In the genomic region with DNA sequence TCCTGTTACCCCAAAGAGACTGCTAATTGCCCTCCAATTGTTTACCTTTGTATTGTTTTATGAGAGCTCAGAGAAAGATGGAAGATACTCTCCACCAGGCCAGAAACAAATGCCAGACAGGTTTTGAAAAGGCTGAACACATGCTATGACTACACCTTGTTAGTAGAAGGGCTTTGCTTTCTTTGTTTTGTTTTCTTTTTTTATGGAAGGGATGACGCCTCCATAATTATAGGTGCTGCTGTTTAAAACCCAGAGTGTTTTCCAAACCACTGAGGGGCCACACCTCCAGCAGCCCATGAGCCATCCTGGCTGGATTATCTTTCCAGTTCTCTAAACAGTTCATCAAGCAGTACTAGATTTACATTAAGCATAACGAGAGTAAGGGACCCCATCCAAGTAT, we compare ENCODE assay signal across 19 cellular contexts. TPM values are rescaled to one million over a fixed set of nuclear protein-coding genes. Genes with fewer than 3 reads are reported as not detected.
A peak's percentile ranks its signal among the peaks of the same experiment; 100 is the strongest.
DNase-seq lines count a peak whose midpoint lies in the region; ATAC-seq and TF ChIP-seq lines count a peak whose summit lies in the region.
"Had no signal": no experiment of that assay in that cellular context is flagged by ENCODE, and none has a peak within 500 bp of the region (broad histone marks: within the 10 kb centered on the region; RNA-seq: fewer than 3 reads in every experiment).

No MANE protein-coding gene starts in this region.

- 83% methylated on average over 2 of the region's 2 CpGs for WGBS in smooth muscle cell (ENCODE audit: low lambda C conversion rate)

- H3K27ac Mint-ChIP-seq in MCF 10A (ENCODE audit: low read depth, unreplicated experiment) = no peak overlapping the region

- H3K27ac ChIP-seq in breast epithelium (peak overlapping the region; percentile 13 to 33), smooth muscle cell (ENCODE audit: low read depth) (peak overlapping the region; percentile 66)
- H3K27ac ChIP-seq: Peyer's patch, SJSA1 had no signal

- no peaks in the 10 kb centered on the region for H3K9me3 Mint-ChIP-seq in MCF 10A (ENCODE audit: unreplicated experiment)
- H3K9me3 Mint-ChIP-seq: CD4-positive, CD25-positive, alpha-beta regulatory T cell had no signal

- H3K9me3 ChIP-seq in breast epithelium (no peaks in the 10 kb centered on the region), smooth muscle cell (replicated peaks; ENCODE audit: low read depth) (no peaks in the 10 kb centered on the region)
- H3K9me3 ChIP-seq: MG63, Peyer's patch, SJSA1 had no signal

- H3K27me3 ChIP-seq in breast epithelium (no peaks in the 10 kb centered on the region), smooth muscle cell (ENCODE audit: low read depth) (no peaks in the 10 kb centered on the region)
- H3K27me3 ChIP-seq: MG63, Peyer's patch, SJSA1 had no signal

- H3K4me1 ChIP-seq in breast epithelium = no peaks in the 10 kb centered on the region
- peaks cover 16% of the 10 kb centered on the region for H3K4me1 ChIP-seq in smooth muscle cell (ENCODE audit: low read depth)
- H3K4me1 ChIP-seq: Peyer's patch had no signal

- no peak for ATAC-seq in GM21515 (IDR thresholded peaks at IDR 0.05; ENCODE audit: unreplicated experiment)
- ATAC-seq: GM12878 had no signal

- H3K27me3 Mint-ChIP-seq in MCF 10A (ENCODE audit: insufficient read depth, unreplicated experiment) = no peaks in the 10 kb centered on the region
- H3K27me3 Mint-ChIP-seq: CD4-positive, CD25-positive, alpha-beta regulatory T cell had no signal

- H3K36me3 ChIP-seq in breast epithelium = no peaks in the 10 kb centered on the region
- H3K36me3 ChIP-seq in smooth muscle cell (ENCODE audit: low read depth) = no peaks in the 10 kb centered on the region
- H3K36me3 ChIP-seq: MG63, Peyer's patch, SJSA1 had no signal

- no peak overlapping the region for H2AFZ ChIP-seq in smooth muscle cell (ENCODE audit: low read depth)

- H3F3A ChIP-seq in smooth muscle cell (ENCODE audit: low read depth) = peaks cover 4% of the 10 kb centered on the region

- CTCF ChIA-PET in MCF 10A (lab: Yijun Ruan, JAX) = interaction anchor here (1.2 to 2.2 kb wide), 2 partner anchors 92 to 1500 kb away, joined by 3 to 7 read pairs; no protein-coding TSS in a partner anchor

- H3K36me3 Mint-ChIP-seq in MCF 10A (ENCODE audit: insufficient read depth, unreplicated experiment) = peaks cover 7% of the 10 kb centered on the region
- H3K36me3 Mint-ChIP-seq: CD4-positive, CD25-positive, alpha-beta regulatory T cell had no signal

- H3K9ac ChIP-seq in smooth muscle cell (ENCODE audit: low read depth) = no peak overlapping the region

- no peak overlapping the region for H3K4me2 ChIP-seq in smooth muscle cell

- no peaks in the 10 kb centered on the region for H4K20me1 ChIP-seq in smooth muscle cell (ENCODE audit: low read depth)

- POLR2A ChIA-PET in MCF 10A (lab: Yijun Ruan, JAX) = interaction anchor here (1.2 to 1.6 kb wide), 2 partner anchors 68 to 165 kb away, joined by 3 read pairs; no protein-coding TSS in a partner anchor

- intact Hi-C loops in breast epithelium (cut with DNase I; ENCODE audit: low total_unique reads) = no loop called here
- intact Hi-C loops in MCF 10A (cut with micrococcal nuclease) = loop anchor here (5.0 to 10.0 kb wide), 3 partner anchors 63 to 374 kb away; no protein-coding TSS in a partner anchor

- peaks cover 6% of the 10 kb centered on the region for H3K4me1 Mint-ChIP-seq in MCF 10A (ENCODE audit: insufficient read depth, unreplicated experiment)

- no peaks in the 10 kb centered on the region for H3K79me2 ChIP-seq in smooth muscle cell (ENCODE audit: low read depth)

- no peak for TF ChIP-seq CTCF in breast epithelium (IDR thresholded peaks at IDR 0.05)
- no peak for TF ChIP-seq CTCF in MCF 10A (IDR thresholded peaks at IDR 0.05; ENCODE audit: unreplicated experiment)
- TF ChIP-seq CTCF in smooth muscle cell (IDR thresholded peaks at IDR 0.05; ENCODE audit: borderline replicate concordance, insufficient read depth, poor library complexity, severe bottlenecking) = no peak

- H3K4me3 Mint-ChIP-seq in MCF 10A (ENCODE audit: unreplicated experiment) = no peak overlapping the region
- H3K4me3 Mint-ChIP-seq: CD4-positive, CD25-positive, alpha-beta regulatory T cell had no signal

- TF ChIP-seq POLR2A in breast epithelium (IDR thresholded peaks at IDR 0.05) (no peak), erythroblast (IDR thresholded peaks at IDR 0.05; ENCODE audit: low read length) (no peak)

- no peak for DNase-seq in breast epithelium (ENCODE audit: low spot score in 2 of 2)
- no peak for DNase-seq in MCF 10A (ENCODE audit: unreplicated experiment)
- peak; percentile 72 for DNase-seq in NCI-H1417 treated with DMSO at 0.1 percent for 48 hours (lab: John Stamatoyannopoulos, UW)
- peak; percentile 87 for DNase-seq in NCI-H748 treated with DMSO at 0.1 percent for 48 hours (lab: John Stamatoyannopoulos, UW)
- DNase-seq in smooth muscle cell (lab: John Stamatoyannopoulos, UW; ENCODE audit: unreplicated experiment) = no peak
- no peak for DNase-seq in SIG-M5 treated with dmso at 0.1 percent for 504 hours (lab: John Stamatoyannopoulos, UW; ENCODE audit: unreplicated experiment)
- no peak for DNase-seq in erythroblast (lab: John Stamatoyannopoulos, UW)
- DNase-seq: CD4-positive, CD25-positive, alpha-beta regulatory T cell; DND-41; Kasumi-1; MG63; NCI-H1048; NCI-H1694 treated with DMSO at 0.1 percent for 48 hours; NCI-H2081 treated with DMSO at 0.1 percent for 48 hours; NCI-H526; Peyer's patch had no signal

- H3K4me3 ChIP-seq in breast epithelium = no peak overlapping the region
- no peak overlapping the region for H3K4me3 ChIP-seq in smooth muscle cell
- H3K4me3 ChIP-seq: GM12878, MG63, Peyer's patch, SJSA1 had no signal

- BruUV-seq in MCF 10A (replicated peaks; lab: Mats Ljungman, UMichigan) = no TSS peak

RNA-seq across cellular contexts. Expression of a gene that starts 5.6 kb away (rescaled TPM):
- total RNA-seq in breast epithelium = 100 to 1,000 TPM in 2 of 3 donors, 10 to 100 TPM in 1; 61.9 to 267 (median 146) TPM
- total RNA-seq in MCF 10A (2022) = 49.0 and 51.1 TPM in 2 replicates
- total RNA-seq in smooth muscle cell = 68.0 and 68.3 TPM in 2 replicates
- 40.9 and 49.5 TPM in 2 replicates for polyA plus RNA-seq in smooth muscle cell

Comparison
In these comparisons a context has a peak if more than half of its experiments do, and no peak if none do; other contexts are left out.
1. DNase-seq: peak in NCI-H1417 treated with DMSO at 0.1 percent for 48 hours (single experiment) and NCI-H748 treated with DMSO at 0.1 percent for 48 hours (single experiment); none in breast epithelium (0 of 2), MCF 10A (single experiment), smooth muscle cell (single experiment), SIG-M5 treated with dmso at 0.1 percent for 504 hours (single experiment) and erythroblast (0 of 2).